11 cellular contexts compared by ENCODE assay signal in the genomic region with DNA sequence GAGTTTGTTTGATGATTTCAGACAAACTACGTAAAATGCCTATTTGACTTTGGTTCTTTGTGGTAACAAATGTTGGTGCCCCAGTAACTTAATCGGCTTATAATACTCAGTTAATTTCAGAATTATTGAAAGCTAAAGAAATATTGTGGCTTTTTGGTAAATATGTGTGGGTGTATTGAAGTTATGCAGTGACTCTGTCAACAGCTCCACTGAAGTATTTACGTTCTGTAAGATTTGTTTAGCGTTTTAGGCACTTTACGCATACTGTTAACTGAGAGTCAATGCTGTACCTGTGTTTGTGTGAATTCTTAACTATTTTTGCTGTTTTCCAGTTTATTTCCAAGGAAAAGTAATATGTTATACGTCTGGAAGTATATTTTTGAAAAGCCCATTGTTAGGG. TPM values are rescaled to one million over a fixed set of nuclear protein-coding genes. Genes with fewer than 3 reads are reported as not detected.
DNase-seq lines count a peak whose midpoint lies in the region; ATAC-seq, FAIRE-seq and TF ChIP-seq lines count a peak whose summit lies in the region.
"Had no signal": no experiment of that assay in that cellular context is flagged by ENCODE, and none has a peak within 500 bp of the region (broad histone marks: within the 10 kb centered on the region; RNA-seq: fewer than 3 reads in every experiment).

No MANE protein-coding gene starts in this region.

- H3K23ac ChIP-seq in H1 (ENCODE audit: insufficient read length), result no peak overlapping the region
- H3K23ac ChIP-seq in neuronal stem cell (ENCODE audit: low read depth, low read length, poor library complexity), result no peak overlapping the region

- no peaks in the 10 kb centered on the region for H3K9me3 Mint-ChIP-seq in CD8-positive, alpha-beta T cell

- no peaks in the 10 kb centered on the region for H3K27me3 ChIP-seq in CD8-positive, alpha-beta T cell (ENCODE audit: insufficient read depth, low read length)
- H3K27me3 ChIP-seq in NT2/D1 (ENCODE audit: insufficient read depth, insufficient read length), result no peaks in the 10 kb centered on the region
- H3K27me3 ChIP-seq in H1 (replicated peaks in 1 of 4; ENCODE audit: control insufficient read depth in 3 of 4, extremely low read depth in 1 of 4, insufficient read depth in 3 of 4, low read length in 3 of 4), result no peaks in the 10 kb centered on the region
- H3K27me3 ChIP-seq in neutrophil, result no peaks in the 10 kb centered on the region
- no peaks in the 10 kb centered on the region for H3K27me3 ChIP-seq in neuronal stem cell (ENCODE audit: control insufficient read depth in 3 of 3, insufficient read depth in 3 of 3, low read depth in 1 of 3, low read length in 3 of 3)

- DNase-seq in CD8-positive, alpha-beta T cell, result no peak
- DNase-seq in NT2/D1 (ENCODE audit: low read depth, low spot score), result no peak
- no peak for DNase-seq in H1 (ENCODE audit: low read depth in 1 of 2, low spot score in 2 of 2)
- DNase-seq in COLO668 (lab: John Stamatoyannopoulos, UW; ENCODE audit: unreplicated experiment), result no peak
- no peak for DNase-seq in NCI-H226
- DNase-seq in neuronal stem cell (ENCODE audit: low spot score), result no peak
- DNase-seq in foreskin melanocyte, result no peak
- DNase-seq: NCI-H524 treated with DMSO at 0.1 percent for 48 hours; stimulated activated CD8-positive, alpha-beta memory T cell treated with anti-CD3 and anti-CD28 coated beads, Interleukin-4, amount 100 ng/mL, for 48 hours had no signal

- TF ChIP-seq POLR2A in H1 (IDR thresholded peaks at IDR 0.05; ENCODE audit: control extremely low read depth in 1 of 2, low read depth in 2 of 2, low read length in 2 of 2), result no peak

- ATAC-seq in CD8-positive, alpha-beta T cell, result no peak

- no peaks in the 10 kb centered on the region for H3K36me3 ChIP-seq in CD8-positive, alpha-beta T cell (ENCODE audit: insufficient read depth, low read length)
- H3K36me3 ChIP-seq in NT2/D1 (ENCODE audit: insufficient read depth, insufficient read length, low read length) (peaks cover 7% of the 10 kb centered on the region), H1 (ENCODE audit: control insufficient read depth in 2 of 4, insufficient read depth in 4 of 4, low read length in 3 of 4) (no peaks in the 10 kb centered on the region; a peak in 1 of 8 replicates), neutrophil (no peaks in the 10 kb centered on the region), neuronal stem cell (replicated peaks in 1 of 2; ENCODE audit: control insufficient read depth in 2 of 2, insufficient read depth in 2 of 2, low read length in 2 of 2) (peaks cover 0 to 4% of the 10 kb centered on the region in 2 donors)

- H2BK15ac ChIP-seq in H1 (ENCODE audit: low read length) (no peak overlapping the region), neuronal stem cell (ENCODE audit: low read length) (no peak overlapping the region)

- peaks cover 8% of the 10 kb centered on the region for H3K36me3 Mint-ChIP-seq in CD8-positive, alpha-beta T cell

- no peak overlapping the region for H3K27ac ChIP-seq in CD8-positive, alpha-beta T cell (ENCODE audit: low read depth, low read length)
- H3K27ac ChIP-seq in H1 (ENCODE audit: low read depth, low read length) (no peak overlapping the region), neutrophil (peak overlapping the region; percentile 2), neuronal stem cell (replicated peaks; ENCODE audit: low read length) (no peak overlapping the region)

- no peak overlapping the region for H4K91ac ChIP-seq in H1 (replicated peaks; ENCODE audit: insufficient read length, low read length)
- H4K91ac ChIP-seq in neuronal stem cell (ENCODE audit: low read depth, low read length, poor library complexity), result no peak overlapping the region

- H3K14ac ChIP-seq in H1 (ENCODE audit: insufficient read length) (no peak overlapping the region), neuronal stem cell (ENCODE audit: low read length) (no peak overlapping the region)

- H4K8ac ChIP-seq in H1 (ENCODE audit: extremely low read depth, insufficient read depth, low read length) (no peak overlapping the region), neuronal stem cell (ENCODE audit: low read depth, low read length) (no peak overlapping the region)

- peaks cover 8% of the 10 kb centered on the region for H3K23me2 ChIP-seq in H1 (ENCODE audit: low read depth, low read length)

- no peak for TF ChIP-seq CTCF in CD8-positive, alpha-beta T cell (IDR thresholded peaks at IDR 0.05)
- TF ChIP-seq CTCF in H1 (IDR thresholded peaks at IDR 0.05; ENCODE audit: control extremely low read depth in 1 of 3, insufficient read depth in 1 of 3, low read depth in 1 of 3, low read length in 3 of 3), result no peak
- no peak for TF ChIP-seq CTCF in neutrophil (IDR thresholded peaks at IDR 0.05)

- H2BK20ac ChIP-seq in H1 (ENCODE audit: low read length), result no peak overlapping the region

- H3K18ac ChIP-seq in H1 (ENCODE audit: extremely low read depth, low read length) (no peak overlapping the region), neuronal stem cell (ENCODE audit: low read length) (no peak overlapping the region)

- H3K9me3 ChIP-seq in CD8-positive, alpha-beta T cell (ENCODE audit: low read length), result no peaks in the 10 kb centered on the region
- H3K9me3 ChIP-seq in NT2/D1 (ENCODE audit: insufficient read depth, low read length), result no peaks in the 10 kb centered on the region
- H3K9me3 ChIP-seq in H1 (ENCODE audit: insufficient read depth in 2 of 2, low read depth in 1 of 2, low read length in 1 of 2), result no peaks in the 10 kb centered on the region
- H3K9me3 ChIP-seq in neutrophil, result no peaks in the 10 kb centered on the region
- no peaks in the 10 kb centered on the region for H3K9me3 ChIP-seq in neuronal stem cell (replicated peaks in 1 of 2; ENCODE audit: control insufficient read depth in 2 of 2, insufficient read depth in 1 of 2, low read depth in 1 of 2, low read length in 2 of 2)

- 41% methylated on average over 6 of the region's 6 CpGs; no CpG with 5 or more reads in 1 of the 2 experiments for WGBS in H1 (ENCODE audit: extremely low coverage in 1 of 2, insufficient coverage in 1 of 2, insufficient read length in 1 of 2, insufficient replicate concordance in 2 of 2, low coverage in 1 of 2, low lambda C conversion rate in 2 of 2, missing lambda C conversion rate in 1 of 2), 2 experiments
- no CpG with 5 or more reads among the region's 6 CpGs for WGBS in neuronal stem cell (ENCODE audit: extremely low coverage in 2 of 2, insufficient read length in 2 of 2, insufficient replicate concordance in 1 of 2), 2 donors

- peaks cover 64% of the 10 kb centered on the region for H3K4me1 Mint-ChIP-seq in CD8-positive, alpha-beta T cell (ENCODE audit: low read depth)

- no peak for FAIRE-seq in H1 (lab: Jason Lieb, UNC)
- FAIRE-seq: endometrium had no signal

- H3K56ac ChIP-seq in H1 (replicated peaks; ENCODE audit: insufficient read length, low read depth, low read length), result no peak overlapping the region

- H3K79me1 ChIP-seq in H1 (ENCODE audit: low read depth, low read length) (no peaks in the 10 kb centered on the region; the same call in 1 of the 2 replicates), neuronal stem cell (ENCODE audit: low read depth, low read length) (no peaks in the 10 kb centered on the region)

- no peak for TF ChIP-seq EP300 in H1 (IDR thresholded peaks at IDR 0.05; ENCODE audit: borderline replicate concordance in 1 of 2, low read depth in 2 of 2, low read length in 2 of 2)

- no peak overlapping the region for H2BK120ac ChIP-seq in H1 (replicated peaks; ENCODE audit: low read depth, low read length)
- H2BK120ac ChIP-seq in neuronal stem cell (ENCODE audit: low read depth, low read length), result no peak overlapping the region

- POLR2A ChIA-PET in CD8-positive, alpha-beta T cell (lab: Charles Lee), result interaction anchor here (0.6 to 1.5 kb wide), 2 partner anchors 11 to 42 kb away, joined by 3 to 7 read pairs; no protein-coding TSS in a partner anchor
- POLR2A ChIA-PET in H1 (lab: Charles Lee; ENCODE audit: partially characterized antibody), result interaction anchor here (1.0 to 1.6 kb wide), 3 partner anchors 19 to 29 kb away, joined by 3 read pairs; no protein-coding TSS in a partner anchor

- H3K4me3 ChIP-seq in CD8-positive, alpha-beta T cell (ENCODE audit: low read depth, low read length), result peak overlapping the region; percentile 69
- H3K4me3 ChIP-seq in NT2/D1 (ENCODE audit: insufficient read length, low read depth) (peak overlapping the region; percentile 96), H1 (ENCODE audit: extremely low read depth in 1 of 4, insufficient read depth in 2 of 4, low read depth in 3 of 4, low read length in 4 of 4) (peak overlapping the region; percentile 75 to 87 (median 82); a peak in 7 of 8 replicates), neutrophil (ENCODE audit: low read depth in 1 of 2, low read length in 1 of 2) (peak overlapping the region in 1 of 2 experiments; percentile 85), neuronal stem cell (ENCODE audit: low read length in 2 of 2) (peak overlapping the region in 1 of 2 donors; percentile 97)

- H2AK5ac ChIP-seq in H1 (ENCODE audit: low read depth, low read length) (no peak overlapping the region), neuronal stem cell (ENCODE audit: low read depth, low read length) (no peak overlapping the region)

- CTCF ChIA-PET in CD8-positive, alpha-beta T cell (lab: Charles Lee), result interaction anchor here (1.4 kb wide), 1 partner anchor 56 kb away, joined by 3 read pairs; no protein-coding TSS in a partner anchor
- CTCF ChIA-PET in H1 (lab: Charles Lee; ENCODE audit: partially characterized antibody), result interaction anchor here (1.2 kb wide), 1 partner anchor 90 kb away, joined by 3 read pairs; no protein-coding TSS in a partner anchor

- peak overlapping the region; percentile 73 to 77 for H3K4me2 ChIP-seq in H1 (ENCODE audit: insufficient read depth in 1 of 2, low read depth in 2 of 2, low read length in 2 of 2)
- H3K4me2 ChIP-seq in neuronal stem cell (ENCODE audit: insufficient read depth, low read length, poor library complexity, severe bottlenecking), result no peak overlapping the region

- peaks cover 17 to 19% of the 10 kb centered on the region in 2 experiments for H4K20me1 ChIP-seq in H1 (replicated peaks in 1 of 2; ENCODE audit: control insufficient read depth in 1 of 2, insufficient read depth in 2 of 2, low read length in 2 of 2)

- no peaks in the 10 kb centered on the region for H3K27me3 Mint-ChIP-seq in CD8-positive, alpha-beta T cell (ENCODE audit: low read depth)

- H2BK5ac ChIP-seq in H1 (ENCODE audit: low read depth, low read length) (no peak overlapping the region), neuronal stem cell (ENCODE audit: low read length) (no peak overlapping the region)

- H3K79me2 ChIP-seq in H1 (ENCODE audit: control insufficient read depth in 1 of 2, insufficient read depth in 2 of 2, low read length in 2 of 2), result peaks cover 54 to 71% of the 10 kb centered on the region in 2 experiments

- no peak overlapping the region for H4K5ac ChIP-seq in H1 (ENCODE audit: insufficient read length, low read depth, low read length)

- H3K4me1 ChIP-seq in CD8-positive, alpha-beta T cell (ENCODE audit: insufficient read depth, low read length), result peaks cover 57% of the 10 kb centered on the region
- H3K4me1 ChIP-seq in NT2/D1 (ENCODE audit: insufficient read depth, insufficient read length) (peaks cover 3% of the 10 kb centered on the region), H1 (replicated peaks in 1 of 4; ENCODE audit: control insufficient read depth in 3 of 4, insufficient read depth in 4 of 4, low read length in 3 of 4) (peaks cover 0 to 15% (median 4%) of the 10 kb centered on the region in 4 experiments; a peak in 4 of 7 replicates), neutrophil (ENCODE audit: control insufficient read depth in 1 of 2, insufficient read depth in 1 of 2, low read depth in 1 of 2, low read length in 1 of 2) (peaks cover 51 to 73% of the 10 kb centered on the region in 2 experiments), neuronal stem cell (ENCODE audit: control insufficient read depth in 2 of 2, insufficient read depth in 1 of 2, low read depth in 1 of 2, low read length in 2 of 2) (peaks cover 6 to 12% of the 10 kb centered on the region in 2 donors)

- H2AFZ ChIP-seq in H1 (ENCODE audit: low read length) (no peak overlapping the region), neuronal stem cell (ENCODE audit: low read length) (no peak overlapping the region)

- no peak overlapping the region for H3K4ac ChIP-seq in H1 (replicated peaks; ENCODE audit: insufficient read length, low read depth, low read length)
- no peak overlapping the region for H3K4ac ChIP-seq in neuronal stem cell (ENCODE audit: low read length)

- peak overlapping the region; percentile 89 for H3K4me3 Mint-ChIP-seq in CD8-positive, alpha-beta T cell

- TF ChIP-seq RAD21 in H1 (IDR thresholded peaks at IDR 0.05 in 1 of 2, conservative IDR thresholded peaks at IDR 0.05 in 1 of 2; ENCODE audit: low read depth in 2 of 2, low read length in 2 of 2), result no peak

- H3K9ac ChIP-seq in NT2/D1 (ENCODE audit: insufficient read length, low read depth) (peak overlapping the region; percentile 99), H1 (replicated peaks in 1 of 4; ENCODE audit: extremely low read depth in 1 of 4, low read depth in 3 of 4, low read length in 3 of 4) (peak overlapping the region in 2 of 4 experiments; percentile 43 to 69; a peak in 3 of 7 replicates), neuronal stem cell (ENCODE audit: low read depth, low read length, poor library complexity) (no peak overlapping the region)

- H2BK12ac ChIP-seq in H1 (ENCODE audit: low read depth, low read length), result no peak overlapping the region
- H2BK12ac ChIP-seq in neuronal stem cell (ENCODE audit: low read length), result no peak overlapping the region

- intact Hi-C loops in CD8-positive, alpha-beta T cell (cut with DNase I, micrococcal nuclease), result loop anchor here (2.0 to 10.0 kb wide), 3 partner anchors 14 to 1650 kb away; a partner anchor contains a TSS

- H3K27ac Mint-ChIP-seq in CD8-positive, alpha-beta T cell, result peak overlapping the region; percentile 94

RNA-seq across cellular contexts. Expression of a gene that starts 2.2 kb away (rescaled TPM):
- 10 to 100 TPM; 82.9 to 91.0 TPM for total RNA-seq in CD8-positive, alpha-beta T cell
- 162 and 165 TPM in 2 replicates for total RNA-seq in H1 (2021; fragmentation: NEBNext Ultra II Directional; extraction: Animal tissue kit (Norgen Biotek cat#: 25700))
- 91.9 and 97.1 TPM in 2 replicates for polyA plus RNA-seq in H1 (2011; rRNA removed)
- polyA plus RNA-seq in H1 (2011; cell fraction: cytosol; rRNA removed), result 131 TPM
- polyA plus RNA-seq in H1 (2011; cell fraction: nucleus; rRNA removed), result 107 TPM
- polyA plus RNA-seq in H1 (2012, experiment 1 of 2), result 92.8 to 135 TPM (median 97.9 TPM) in 4 replicates
- 18.8 TPM for polyA plus RNA-seq in H1 (2012, experiment 2 of 2)
- 113 TPM for polyA plus RNA-seq in H1 (2013, experiment 1 of 2)
- polyA plus RNA-seq in H1 (2013, experiment 2 of 2), result 121 TPM
- polyA minus RNA-seq in H1 (2011; rRNA and poly(A)+ RNA removed), result 183 and 188 TPM in 2 replicates
- polyA minus RNA-seq in H1 (2011; cell fraction: cytosol; rRNA and poly(A)+ RNA removed), result 187 TPM
- polyA minus RNA-seq in H1 (2011; cell fraction: nucleus; rRNA and poly(A)+ RNA removed), result 75.9 TPM
- 166 TPM for polyA plus RNA-seq in neuronal stem cell (2013, experiment 1 of 2)
- 182 TPM for polyA plus RNA-seq in neuronal stem cell (2013, experiment 2 of 2)
